ENCODE assay signal across 14 cellular contexts in genomic region chr7:30598121-30598876, GRCh38. TPM values are rescaled to one million over a fixed set of nuclear protein-coding genes. Genes with fewer than 3 reads are reported as not detected.
DNase-seq lines count a peak whose midpoint lies in the region; ATAC-seq, FAIRE-seq and TF ChIP-seq lines count a peak whose summit lies in the region.
"Had no signal": no experiment of that assay in that cellular context is flagged by ENCODE, and none has a peak within 500 bp of the region (broad histone marks: within the 10 kb centered on the region; RNA-seq: fewer than 3 reads in every experiment).

No MANE protein-coding gene starts in this region.

- no peaks in the 10 kb centered on the region for H3K9me3 Mint-ChIP-seq in activated T-helper 2 cell treated with anti-CD3 and anti-CD28 coated beads, Interferon-gamma antibody, Interleukin-2, Interleukin-4, amounts not matched to agents 10 μg/mL and 5 μg/mL and 100 μg/mL, durations not matched to agents 14 hours and 24 hours and 36 hours
- H3K9me3 Mint-ChIP-seq: nephron had no signal

- H3K36me3 ChIP-seq in GM23248 (ENCODE audit: low read depth), result peaks cover 67% of the 10 kb centered on the region
- H3K36me3 ChIP-seq in lower lobe of right lung, result peaks cover 50% of the 10 kb centered on the region

- WGBS in GM23248 (ENCODE audit: low coverage in 1 of 2, low lambda C conversion rate in 2 of 2, missing lambda C conversion rate in 2 of 2), 2 experiments, result 60 to 67% methylated on average over 13 of the region's 13 CpGs

- H3K9me2 ChIP-seq in GM23248 (ENCODE audit: insufficient read depth), result no peaks in the 10 kb centered on the region

- H3K4me1 Mint-ChIP-seq in activated T-helper 2 cell treated with anti-CD3 and anti-CD28 coated beads, Interferon-gamma antibody, Interleukin-2, Interleukin-4, amounts not matched to agents 10 μg/mL and 5 μg/mL and 100 μg/mL, durations not matched to agents 14 hours and 24 hours and 36 hours (ENCODE audit: low read depth), result peaks cover 40% of the 10 kb centered on the region

- peaks cover 98% of the 10 kb centered on the region for H3K79me2 ChIP-seq in GM23248 (ENCODE audit: insufficient read depth)

- no peaks in the 10 kb centered on the region for H3K27me3 ChIP-seq in GM23248 (replicated peaks; ENCODE audit: insufficient read depth)
- no peaks in the 10 kb centered on the region for H3K27me3 ChIP-seq in lower lobe of right lung (ENCODE audit: low read depth)
- H3K27me3 ChIP-seq: ascending aorta had no signal

- peaks cover 75% of the 10 kb centered on the region for H3K36me3 Mint-ChIP-seq in activated T-helper 2 cell treated with anti-CD3 and anti-CD28 coated beads, Interferon-gamma antibody, Interleukin-2, Interleukin-4, amounts not matched to agents 10 μg/mL and 5 μg/mL and 100 μg/mL, durations not matched to agents 14 hours and 24 hours and 36 hours (ENCODE audit: low read depth)

- H3K4me2 ChIP-seq in GM23248 (ENCODE audit: unreplicated experiment), result peak overlapping the region; percentile 99

- peaks cover 8% of the 10 kb centered on the region; the same call in 1 of the 2 replicates for H4K20me1 ChIP-seq in GM23248 (ENCODE audit: insufficient read depth)

- no peaks in the 10 kb centered on the region for H3K27me3 Mint-ChIP-seq in activated T-helper 2 cell treated with anti-CD3 and anti-CD28 coated beads, Interferon-gamma antibody, Interleukin-2, Interleukin-4, amounts not matched to agents 10 μg/mL and 5 μg/mL and 100 μg/mL, durations not matched to agents 14 hours and 24 hours and 36 hours (ENCODE audit: low read depth)

- H3K9me3 ChIP-seq in GM23248 (ENCODE audit: low read depth) (no peaks in the 10 kb centered on the region), lower lobe of right lung (no peaks in the 10 kb centered on the region)
- H3K9me3 ChIP-seq: ascending aorta had no signal

- peak overlapping the region; percentile 100 for H3K9ac ChIP-seq in GM23248

- H2AFZ ChIP-seq in GM23248, result no peak overlapping the region

- DNase-seq in AG09309 (ENCODE audit: low read depth) (no peak), GM23248 (peak; percentile 78), fibroblast of pulmonary artery (ENCODE audit: low read depth) (peak; percentile 38), H4 (ENCODE audit: low spot score) (no peak), GM12891 (ENCODE audit: insufficient read length, low spot score) (no peak), lower lobe of right lung (no peak)
- no peak for DNase-seq in activated T-helper 2 cell treated with anti-CD3 and anti-CD28 coated beads, Interferon-gamma antibody, Interleukin-2, Interleukin-4, amounts not matched to agents 10 μg/mL and 5 μg/mL and 100 μg/mL, durations not matched to agents 14 hours and 24 hours and 36 hours (ENCODE audit: low spot score)
- DNase-seq: activated CD4-positive, alpha-beta T cell treated with anti-CD3 and anti-CD28 coated beads for 4 hours; kidney glomerular epithelial cell; MV-4-11; NCI-H526 treated with DMSO at 0.1 percent for 48 hours had no signal

- no peak for TF ChIP-seq POLR2A in GM12891 (IDR thresholded peaks at IDR 0.05; ENCODE audit: low read depth, low read length)

- no peak for FAIRE-seq in GM12891 (lab: Jason Lieb, UNC)

- in situ Hi-C loops in GM23248 (cut with MboI), result no loop called here

- H3K4me3 ChIP-seq in AG09309 (ENCODE audit: control insufficient read depth, low read depth, low read length) (peak overlapping the region; percentile 7; the same call in 1 of the 2 replicates), GM23248 (peak overlapping the region; percentile 100), fibroblast of pulmonary artery (replicated peaks; ENCODE audit: low read depth, low read length) (peak overlapping the region; percentile 97), lower lobe of right lung (no peak overlapping the region)
- H3K4me3 ChIP-seq: ascending aorta had no signal

- intact Hi-C loops in activated T-helper 2 cell treated with anti-CD3 and anti-CD28 coated beads, Interferon-gamma antibody, Interleukin-2, Interleukin-4, amounts not matched to agents 10 μg/mL and 5 μg/mL and 100 μg/mL, durations not matched to agents 14 hours and 24 hours and 36 hours (cut with micrococcal nuclease), result loop anchor here (10.0 kb wide), 2 partner anchors 93 to 463 kb away; partner anchors contain the start of genes GGCT and MTURN
- intact Hi-C loops in lower lobe of right lung (cut with DNase I), result no loop called here

- peak overlapping the region; percentile 95 for H3K27ac ChIP-seq in GM23248
- H3K27ac ChIP-seq in lower lobe of right lung, result no peak overlapping the region
- H3K27ac ChIP-seq: ascending aorta had no signal

- no peak for ATAC-seq in HG02840 (IDR thresholded peaks at IDR 0.05; ENCODE audit: low FRiP score, unreplicated experiment)
- no peak for ATAC-seq in lower lobe of right lung

- H3K4me1 ChIP-seq in GM23248 (ENCODE audit: insufficient read depth) (peaks cover 19% of the 10 kb centered on the region), lower lobe of right lung (peaks cover 24% of the 10 kb centered on the region)

- TF ChIP-seq CTCF in AG09309 (IDR thresholded peaks at IDR 0.05; ENCODE audit: control insufficient read depth, insufficient read depth, low read depth, low read length, missing control alignments) (no peak), fibroblast of pulmonary artery (IDR thresholded peaks at IDR 0.05; ENCODE audit: low read length, missing control alignments) (no peak), lower lobe of right lung (IDR thresholded peaks at IDR 0.05) (no peak)

- no peak overlapping the region for H3K27ac Mint-ChIP-seq in activated T-helper 2 cell treated with anti-CD3 and anti-CD28 coated beads, Interferon-gamma antibody, Interleukin-2, Interleukin-4, amounts not matched to agents 10 μg/mL and 5 μg/mL and 100 μg/mL, durations not matched to agents 14 hours and 24 hours and 36 hours
- H3K27ac Mint-ChIP-seq: nephron had no signal

- H3F3A ChIP-seq in GM23248 (ENCODE audit: insufficient read depth), result peaks cover 77% of the 10 kb centered on the region

- H3K4me3 Mint-ChIP-seq in activated T-helper 2 cell treated with anti-CD3 and anti-CD28 coated beads, Interferon-gamma antibody, Interleukin-2, Interleukin-4, amounts not matched to agents 10 μg/mL and 5 μg/mL and 100 μg/mL, durations not matched to agents 14 hours and 24 hours and 36 hours (ENCODE audit: low read depth), result peak overlapping the region; percentile 54

TF ChIP-seq in GM12891, 5 proteins besides CTCF, POLR2A, EP300 and RAD21:
- TF ChIP-seq SPI1 (IDR thresholded peaks at IDR 0.05; ENCODE audit: low read depth, low read length) (no peak), POLR2AphosphoS5 (IDR thresholded peaks at IDR 0.05; ENCODE audit: low read depth, low read length) (no peak), POU2F2 (IDR thresholded peaks at IDR 0.05; ENCODE audit: low read depth, low read length) (no peak), PAX5 (IDR thresholded peaks at IDR 0.05; ENCODE audit: insufficient read depth, low read length, severe bottlenecking) (no peak), TAF1 (IDR thresholded peaks at IDR 0.05; ENCODE audit: low read depth, low read length) (no peak)

RNA-seq across cellular contexts. Expression of gene GARS1, which starts 3.6 kb away (rescaled TPM):
- total RNA-seq in GM23248 (2014; rRNA removed; shearing (Covaris generic)), result 232 and 313 TPM in 2 replicates
- polyA plus RNA-seq in GM23248 (2016; fragmentation: Nextera tagmentation; extraction: Ambion mirVana), result 471 and 498 TPM in 2 replicates
- 208 and 221 TPM in 2 replicates for total RNA-seq in activated T-helper 2 cell treated with anti-CD3 and anti-CD28 coated beads, Interferon-gamma antibody, Interleukin-2, Interleukin-4, amounts not matched to agents 10 μg/mL and 5 μg/mL and 100 μg/mL, durations not matched to agents 14 hours and 24 hours and 36 hours
- total RNA-seq in H4 (2014; rRNA removed; shearing (Covaris generic)), result 344 and 405 TPM in 2 replicates
- 98.7 TPM for polyA plus RNA-seq in GM12891 (2012; ENCODE audit: low read depth, missing spikeins)
- 67.7 TPM for total RNA-seq in lower lobe of right lung

Comparison
In these comparisons a context has a peak if more than half of its experiments do, and no peak if none do; other contexts are left out.
1. DNase-seq: peak in GM23248 (single experiment) and fibroblast of pulmonary artery (single experiment); none in AG09309 (single experiment), activated T-helper 2 cell treated with anti-CD3 and anti-CD28 coated beads, Interferon-gamma antibody, Interleukin-2, Interleukin-4, amounts not matched to agents 10 μg/mL and 5 μg/mL and 100 μg/mL, durations not matched to agents 14 hours and 24 hours and 36 hours (single experiment), H4 (single experiment), GM12891 (single experiment) and lower lobe of right lung (single experiment).